ENCODE assay signal across 8 cellular contexts in the genomic region with DNA sequence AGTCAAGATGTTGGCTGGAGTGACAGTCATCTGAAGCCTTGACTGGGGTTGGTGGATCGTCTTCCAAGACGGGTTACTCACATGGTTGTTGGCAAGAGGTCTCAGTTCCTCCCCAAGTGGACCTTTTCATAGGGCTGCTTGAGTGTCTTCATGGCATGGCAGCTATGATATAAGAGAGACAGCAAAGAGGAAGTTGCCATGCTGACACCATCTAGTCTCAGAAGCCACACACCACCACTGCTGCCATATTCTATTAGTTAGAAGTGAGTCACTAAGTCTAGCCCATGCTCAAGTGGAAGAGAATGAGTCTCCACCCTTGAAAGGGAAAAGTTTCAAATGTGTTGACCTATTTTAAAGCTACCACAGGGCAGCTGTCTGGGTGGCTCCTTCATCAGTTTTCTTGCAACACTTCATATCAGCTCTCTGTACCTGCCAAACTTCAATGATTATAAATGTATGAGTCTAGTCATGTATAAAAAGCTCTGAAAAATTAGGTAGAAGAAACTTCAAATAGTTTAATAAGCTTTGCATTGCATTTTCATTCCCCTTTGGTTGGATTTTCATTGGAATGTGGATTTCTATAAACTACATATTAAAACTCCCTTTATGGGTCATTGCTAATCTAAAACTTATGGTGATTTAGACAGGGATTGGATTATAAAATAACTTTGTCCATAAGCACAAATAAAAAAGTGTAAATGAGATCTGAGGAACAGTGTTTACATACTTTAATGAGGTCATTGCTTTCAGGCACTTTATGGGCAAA.
DNase-seq lines count a peak whose midpoint lies in the region; ATAC-seq and TF ChIP-seq lines count a peak whose summit lies in the region.

No MANE protein-coding gene starts in this region.

- 81% methylated on average over 2 of the region's 2 CpGs for WGBS in esophagus muscularis mucosa

- intact Hi-C loops in esophagus muscularis mucosa (cut with DNase I): no loop called here

- peak; percentile 51 for ATAC-seq in GM18517 (IDR thresholded peaks at IDR 0.05; ENCODE audit: unreplicated experiment)
- ATAC-seq in HG03039 (IDR thresholded peaks at IDR 0.05; ENCODE audit: unreplicated experiment): no peak

- H3K4me3 ChIP-seq in esophagus muscularis mucosa: no peak overlapping the region

- no peaks in the 10 kb centered on the region for H3K27me3 ChIP-seq in esophagus muscularis mucosa

- peak overlapping the region; percentile 34 for H3K27ac Mint-ChIP-seq in nephron progenitor cell

- H3K4me3 Mint-ChIP-seq in nephron progenitor cell: no peak overlapping the region

- no peaks in the 10 kb centered on the region for H3K27me3 Mint-ChIP-seq in nephron progenitor cell (ENCODE audit: low read depth, poor library complexity)

- H3K36me3 Mint-ChIP-seq in nephron progenitor cell (ENCODE audit: low read depth): peaks cover 15% of the 10 kb centered on the region

- no peak for TF ChIP-seq EP300 in esophagus muscularis mucosa (IDR thresholded peaks at IDR 0.05)

- no peak for TF ChIP-seq POLR2A in esophagus muscularis mucosa (IDR thresholded peaks at IDR 0.05; ENCODE audit: low read depth)

- DNase-seq in M059J (ENCODE audit: low read depth): peak; percentile 81
- DNase-seq in amniotic epithelial cell (ENCODE audit: low read depth): peak; percentile 23
- no peak for DNase-seq in nephron progenitor cell
- DNase-seq in esophagus muscularis mucosa (ENCODE audit: extremely low spot score): no peak
- DNase-seq in NCI-H1417 treated with DMSO at 0.1 percent for 48 hours (lab: John Stamatoyannopoulos, UW): no peak
- DNase-seq in COLO829 (ENCODE audit: low spot score): no peak

- H3K36me3 ChIP-seq in esophagus muscularis mucosa: no peaks in the 10 kb centered on the region

- H3K4me1 Mint-ChIP-seq in nephron progenitor cell: peaks cover 32% of the 10 kb centered on the region

- TF ChIP-seq CTCF in nephron progenitor cell (IDR thresholded peaks at IDR 0.05) (no peak), esophagus muscularis mucosa (IDR thresholded peaks at IDR 0.05) (no peak)

- H3K27ac ChIP-seq in esophagus muscularis mucosa (replicated peaks in 1 of 4): no peak overlapping the region

- H3K9me3 ChIP-seq in esophagus muscularis mucosa: no peaks in the 10 kb centered on the region

- H3K9me3 Mint-ChIP-seq in nephron progenitor cell: peaks cover 45% of the 10 kb centered on the region

- peaks cover 0 to 9% (median 4%) of the 10 kb centered on the region in 4 donors for H3K4me1 ChIP-seq in esophagus muscularis mucosa

Comparison
In these comparisons a context has a peak if more than half of its experiments do, and no peak if none do; other contexts are left out.
1. DNase-seq: peak in M059J (single experiment) and amniotic epithelial cell (single experiment); none in nephron progenitor cell (single experiment), esophagus muscularis mucosa (single experiment), NCI-H1417 treated with DMSO at 0.1 percent for 48 hours (single experiment) and COLO829 (single experiment).